ENCODE assay signal across 9 cellular contexts in genomic region chr1:246219508-246220030, GRCh38.
A peak's percentile ranks its signal among the peaks of the same experiment; 100 is the strongest.
DNase-seq lines count a peak whose midpoint lies in the region; ATAC-seq lines count a peak whose summit lies in the region.
"Had no signal": no experiment of that assay in that cellular context is flagged by ENCODE, and none has a peak within 500 bp of the region (broad histone marks: within the 10 kb centered on the region; RNA-seq: fewer than 3 reads in every experiment).

No MANE protein-coding gene starts in this region.

- H2AK5ac ChIP-seq in mesendoderm (ENCODE audit: low read length): no peak overlapping the region

- no peak overlapping the region for H4K8ac ChIP-seq in mesendoderm (ENCODE audit: low read depth, low read length)

- H3K27me3 ChIP-seq in NT2/D1 (ENCODE audit: insufficient read depth, insufficient read length): no peaks in the 10 kb centered on the region
- no peaks in the 10 kb centered on the region for H3K27me3 ChIP-seq in mesendoderm (ENCODE audit: insufficient read depth, low read length, poor library complexity)
- no peaks in the 10 kb centered on the region for H3K27me3 ChIP-seq in naive thymus-derived CD4-positive, alpha-beta T cell (ENCODE audit: control insufficient read depth in 2 of 2, insufficient read depth in 2 of 2, low read length in 2 of 2)

- H3K79me2 ChIP-seq in mesendoderm (ENCODE audit: control insufficient read depth, insufficient read depth, low read length): no peaks in the 10 kb centered on the region

- H4K5ac ChIP-seq in mesendoderm (ENCODE audit: low read length): no peak overlapping the region

- no peak overlapping the region for H3K27ac Mint-ChIP-seq in naive thymus-derived CD4-positive, alpha-beta T cell

- no peak overlapping the region for H2BK120ac ChIP-seq in mesendoderm (ENCODE audit: low read depth, low read length)

- H2BK15ac ChIP-seq in mesendoderm (replicated peaks; ENCODE audit: low read depth): no peak overlapping the region

- no peak overlapping the region for H3K9ac ChIP-seq in NT2/D1 (ENCODE audit: insufficient read length, low read depth)
- H3K9ac ChIP-seq in mesendoderm (ENCODE audit: low read length): no peak overlapping the region

- no peak overlapping the region for H2BK5ac ChIP-seq in mesendoderm (ENCODE audit: low read length)

- H3K9me3 ChIP-seq in NT2/D1 (ENCODE audit: insufficient read depth, low read length): peaks cover 21% of the 10 kb centered on the region; the same call in 1 of the 2 replicates
- H3K9me3 ChIP-seq in naive thymus-derived CD4-positive, alpha-beta T cell (ENCODE audit: control insufficient read depth in 2 of 3, low read length in 3 of 3): peaks cover 0 to 11% (median 0%) of the 10 kb centered on the region in 3 experiments

- no CpG with 5 or more reads among the region's 11 CpGs for WGBS in mesendoderm (ENCODE audit: extremely low coverage, insufficient coverage, low lambda C conversion rate)

- intact Hi-C loops in naive thymus-derived CD4-positive, alpha-beta T cell (cut with micrococcal nuclease): no loop called here

- no peaks in the 10 kb centered on the region for H3K4me1 ChIP-seq in NT2/D1 (ENCODE audit: insufficient read depth, insufficient read length)
- H3K4me1 ChIP-seq in mesendoderm (ENCODE audit: control insufficient read depth, low read depth, low read length): no peaks in the 10 kb centered on the region
- H3K4me1 ChIP-seq in naive thymus-derived CD4-positive, alpha-beta T cell (ENCODE audit: control insufficient read depth in 2 of 2, insufficient read depth in 2 of 2, low read length in 2 of 2): no peaks in the 10 kb centered on the region

- H3K36me3 Mint-ChIP-seq in naive thymus-derived CD4-positive, alpha-beta T cell: peaks cover 0 to 56% (median 30%) of the 10 kb centered on the region in 5 donors

- H3K18ac ChIP-seq in mesendoderm (ENCODE audit: low read length): no peak overlapping the region

- H3K9me3 Mint-ChIP-seq in naive thymus-derived CD4-positive, alpha-beta T cell: peaks cover 0 to 24% (median 0%) of the 10 kb centered on the region in 11 donors

- H3K4me1 Mint-ChIP-seq in naive thymus-derived CD4-positive, alpha-beta T cell: peaks cover 0 to 2% (median 0%) of the 10 kb centered on the region in 7 donors

- POLR2A ChIA-PET in naive thymus-derived CD4-positive, alpha-beta T cell (lab: Charles Lee): no interaction called here

- DNase-seq in NT2/D1 (ENCODE audit: low read depth, low spot score): peak; percentile 44
- peak; percentile 41 for DNase-seq in mesendoderm
- no peak for DNase-seq in stimulated activated CD4-positive, alpha-beta T cell treated with anti-CD3 and anti-CD28 coated beads, Interleukin-15, amount 100 ng/mL, for 24 hours
- no peak for DNase-seq in naive thymus-derived CD4-positive, alpha-beta T cell
- DNase-seq: anterior cingulate cortex had no signal

- H3K4me3 ChIP-seq in NT2/D1 (ENCODE audit: insufficient read length, low read depth): no peak overlapping the region
- no peak overlapping the region for H3K4me3 ChIP-seq in mesendoderm (ENCODE audit: low read length)
- no peak overlapping the region for H3K4me3 ChIP-seq in naive thymus-derived CD4-positive, alpha-beta T cell (ENCODE audit: low read length)

- peak; percentile 28 for ATAC-seq in GM18498 (IDR thresholded peaks at IDR 0.05; ENCODE audit: unreplicated experiment)
- peak; percentile 50 for ATAC-seq in HG03571 (IDR thresholded peaks at IDR 0.05; ENCODE audit: unreplicated experiment)
- no peak for ATAC-seq in HG03159 (IDR thresholded peaks at IDR 0.05; ENCODE audit: unreplicated experiment)
- no peak for ATAC-seq in HG02588 (IDR thresholded peaks at IDR 0.05; ENCODE audit: unreplicated experiment)
- no peak for ATAC-seq in naive thymus-derived CD4-positive, alpha-beta T cell

- H3K27ac ChIP-seq in mesendoderm (ENCODE audit: low read depth, low read length): no peak overlapping the region
- H3K27ac ChIP-seq in naive thymus-derived CD4-positive, alpha-beta T cell (ENCODE audit: low read depth, low read length): no peak overlapping the region

- no peak overlapping the region for H3K23ac ChIP-seq in mesendoderm (ENCODE audit: low read length)

- H3K4me3 Mint-ChIP-seq in naive thymus-derived CD4-positive, alpha-beta T cell: no peak overlapping the region

- no peaks in the 10 kb centered on the region for H3K79me1 ChIP-seq in mesendoderm (ENCODE audit: low read length)

- H3K36me3 ChIP-seq in NT2/D1 (ENCODE audit: insufficient read depth, insufficient read length, low read length): no peaks in the 10 kb centered on the region
- no peaks in the 10 kb centered on the region for H3K36me3 ChIP-seq in mesendoderm (ENCODE audit: control insufficient read depth, insufficient read depth, low read length)
- H3K36me3 ChIP-seq in naive thymus-derived CD4-positive, alpha-beta T cell (ENCODE audit: control insufficient read depth in 2 of 3, insufficient read depth in 3 of 3, low read length in 3 of 3): no peaks in the 10 kb centered on the region

- no peaks in the 10 kb centered on the region for H3K27me3 Mint-ChIP-seq in naive thymus-derived CD4-positive, alpha-beta T cell

- no peak overlapping the region for H3K4me2 ChIP-seq in mesendoderm (ENCODE audit: low read length)

- no peak overlapping the region for H3K4ac ChIP-seq in mesendoderm (ENCODE audit: low read depth, low read length)

- H3K56ac ChIP-seq in mesendoderm (ENCODE audit: low read length): no peak overlapping the region

- CTCF ChIA-PET in naive thymus-derived CD4-positive, alpha-beta T cell (lab: Charles Lee): no interaction called here

Comparison
In these comparisons a context has a peak if more than half of its experiments do, and no peak if none do; other contexts are left out.
1. ATAC-seq: peak in GM18498 (single experiment) and HG03571 (single experiment); none in HG03159 (single experiment), HG02588 (single experiment) and naive thymus-derived CD4-positive, alpha-beta T cell (single experiment).
2. DNase-seq: peak in NT2/D1 (single experiment) and mesendoderm (single experiment); none in stimulated activated CD4-positive, alpha-beta T cell treated with anti-CD3 and anti-CD28 coated beads, Interleukin-15, amount 100 ng/mL, for 24 hours (single experiment) and naive thymus-derived CD4-positive, alpha-beta T cell (0 of 9).